In genomic region chr9:21267141-21267540, GRCh38 we compare ENCODE assay signal across 23 cellular contexts. TPM values are rescaled to one million over a fixed set of nuclear protein-coding genes. Genes with fewer than 3 reads are reported as not detected.
"Had no signal": no experiment of that assay in that cellular context is flagged by ENCODE, and none has a peak within 500 bp of the region (broad histone marks: within the 10 kb centered on the region; RNA-seq: fewer than 3 reads in every experiment).

No MANE protein-coding gene starts in this region.

- H3K9ac ChIP-seq: KMS-11 had no signal

- H3K4me2 ChIP-seq: KMS-11 had no signal

- ATAC-seq: K562 had no signal

- H3K27ac ChIP-seq: HL-60, KMS-11, SJSA1, SK-N-MC had no signal

- H3K9me3 ChIP-seq: SJSA1 had no signal

- H3K4me1 ChIP-seq: SJSA1 had no signal

- H3K27me3 ChIP-seq: SJSA1 had no signal

- H3K27ac Mint-ChIP-seq: IgD-negative memory B cell had no signal

- H3K4me3 ChIP-seq: K562, SJSA1, SK-N-MC had no signal

- H3K36me3 Mint-ChIP-seq: IgD-negative memory B cell had no signal

- H3K36me3 ChIP-seq: SJSA1 had no signal

- DNase-seq: MM.1S; NCI-H1092 treated with DMSO at 0.1 percent for 48 hours; NCI-H1436; NCI-H1694; NCI-H187 treated with DMSO at 0.1 percent for 48 hours; NCI-H2029 treated with DMSO at 0.1 percent for 48 hours; NCI-H2107; NCI-H2227 treated with DMSO at 0.1 percent for 48 hours; NCI-H524; NCI-H526 treated with DMSO at 0.1 percent for 48 hours; NCI-H748 treated with DMSO at 0.1 percent for 48 hours; NK-92 treated with Interleukin-12 subunit alpha and Interleukin-12 subunit beta, amount 100 ng/mL, for 24 hours; Right ventricle myocardium superior; RPMI8226; SIG-M5 had no signal

RNA-seq across cellular contexts. Expression of gene IFNA14, which starts 27.3 kb away (rescaled TPM):
- total RNA-seq: K562, M059J, NCI-H460, Right ventricle myocardium superior, SJSA1 had no signal
- polyA plus RNA-seq: IgD-negative memory B cell, K562 had no signal

RNA-seq across cellular contexts. Expression of gene IFNA5, which starts 38.0 kb away (rescaled TPM):
- total RNA-seq: K562, M059J, NCI-H460, Right ventricle myocardium superior, SJSA1 had no signal
- polyA plus RNA-seq: IgD-negative memory B cell, K562 had no signal

RNA-seq across cellular contexts. Expression of gene IFNA17, which starts 39.1 kb away (rescaled TPM):
- total RNA-seq: K562, M059J, NCI-H460, Right ventricle myocardium superior, SJSA1 had no signal
- polyA plus RNA-seq: IgD-negative memory B cell, K562 had no signal

RNA-seq across cellular contexts. Expression of gene IFNA16, which starts 50.0 kb away (rescaled TPM):
- total RNA-seq: K562, M059J, NCI-H460, Right ventricle myocardium superior, SJSA1 had no signal
- polyA plus RNA-seq: IgD-negative memory B cell, K562 had no signal
